Comparison of ENCODE assay signal across 4 cellular contexts in genomic region chr19:35595026-35595425, GRCh38. TPM values are rescaled to one million over a fixed set of nuclear protein-coding genes. Genes with fewer than 3 reads are reported as not detected.
"Had no signal": no experiment of that assay in that cellular context is flagged by ENCODE, and none has a peak within 500 bp of the region (broad histone marks: within the 10 kb centered on the region; RNA-seq: fewer than 3 reads in every experiment).

No MANE protein-coding gene starts in this region.

RNA-seq across cellular contexts. Expression of gene PMIS2, which starts 9.1 kb away (rescaled TPM):
- total RNA-seq: LHCN-M2, M059J, MCF 10A, NCI-H460 had no signal

RNA-seq across cellular contexts. Expression of gene ATP4A, which starts 31.6 kb away (rescaled TPM):
- total RNA-seq: LHCN-M2, M059J, MCF 10A, NCI-H460 had no signal
